Comparison of ENCODE assay signal across 8 cellular contexts in the genomic region with DNA sequence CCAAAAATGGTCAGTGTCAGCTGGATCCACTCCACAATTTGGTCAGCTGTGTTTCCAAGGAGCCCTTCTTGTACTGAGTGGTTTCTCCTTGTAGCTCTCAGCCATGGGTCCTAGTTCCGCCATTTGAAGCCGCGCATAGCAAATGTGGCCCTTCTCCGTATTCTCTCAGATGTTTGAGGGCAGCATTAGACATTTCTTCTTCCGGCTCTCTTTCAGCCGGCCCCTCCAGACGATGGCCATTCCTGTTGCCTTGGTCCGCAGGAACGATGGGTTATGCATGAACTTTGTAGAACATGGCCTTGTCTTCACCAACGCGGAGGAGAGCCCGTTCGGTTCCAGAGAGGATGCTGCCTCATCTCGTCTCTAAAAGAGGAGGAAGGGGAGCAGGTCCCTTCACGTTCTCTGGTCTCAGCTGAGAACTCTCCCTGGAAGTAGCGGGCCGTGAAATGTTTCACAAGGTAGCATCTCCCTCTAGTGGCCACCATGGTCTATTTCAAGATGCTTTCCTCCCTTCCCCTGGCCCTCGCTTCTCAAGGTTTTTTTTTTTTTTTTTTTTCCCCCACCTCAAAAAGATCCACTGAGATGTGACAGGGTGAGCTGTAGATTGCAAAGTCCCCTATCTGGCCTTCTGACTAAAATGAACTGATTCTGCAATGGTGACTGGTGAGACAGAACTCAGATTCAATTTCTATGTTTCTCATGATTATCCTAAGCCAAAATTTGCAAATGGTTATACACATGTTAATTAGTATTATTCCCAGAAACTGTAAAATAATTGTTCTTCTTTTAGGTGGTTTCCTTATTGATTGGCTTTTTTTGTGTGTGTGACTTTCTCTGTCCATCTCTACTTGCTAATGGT. TPM values are rescaled to one million over a fixed set of nuclear protein-coding genes. Genes with fewer than 3 reads are reported as not detected.
DNase-seq lines count a peak whose midpoint lies in the region; ATAC-seq, FAIRE-seq and TF ChIP-seq lines count a peak whose summit lies in the region.

No MANE protein-coding gene starts in this region.

- no peak overlapping the region for H3K27ac ChIP-seq in suprapubic skin

- peak overlapping the region; percentile 52 for H3K4me3 ChIP-seq in suprapubic skin

- no peaks in the 10 kb centered on the region for H3K9me3 ChIP-seq in suprapubic skin

- peaks cover 7% of the 10 kb centered on the region for H3K4me1 ChIP-seq in suprapubic skin

- H3K27me3 ChIP-seq in suprapubic skin, result no peaks in the 10 kb centered on the region

- FAIRE-seq in frontal cortex (lab: Jason Lieb, UNC), result no peak

- peak; percentile 91 for ATAC-seq in GM21723 (IDR thresholded peaks at IDR 0.05; ENCODE audit: unreplicated experiment)

- DNase-seq in DMS 273 (lab: John Stamatoyannopoulos, UW; ENCODE audit: unreplicated experiment) (peak; percentile 85), LoVo (ENCODE audit: low spot score) (peak; percentile 81), SIG-M5 (lab: John Stamatoyannopoulos, UW) (peak; percentile 13), frontal cortex (ENCODE audit: low spot score in 2 of 2) (peak; percentile 64 to 77), non-pigmented ciliary epithelial cell (ENCODE audit: low read depth) (peak; percentile 59), suprapubic skin (ENCODE audit: low spot score in 2 of 2) (peak; percentile 80 to 84)
- peak; percentile 45 for DNase-seq in activated gamma-delta T cell treated with anti-CD3 and anti-CD28 coated beads, Interleukin-2, amount 50 U/mL, for 16 hours (ENCODE audit: low read depth)

- no peaks in the 10 kb centered on the region for H3K36me3 ChIP-seq in suprapubic skin

- whole genome bisulfite sequencing in suprapubic skin, result 2% methylated on average over 18 of the region's 18 CpGs

- no peak for TF ChIP-seq EP300 in suprapubic skin (IDR thresholded peaks at IDR 0.05)

- TF ChIP-seq CTCF in suprapubic skin (IDR thresholded peaks at IDR 0.05), result peak; percentile 54 to 69

- TF ChIP-seq POLR2A in suprapubic skin (IDR thresholded peaks at IDR 0.05), result no peak

RNA-seq across cellular contexts. Expression of gene PLET1, which starts 19.8 kb away (rescaled TPM):
- total RNA-seq in frontal cortex (not detected), suprapubic skin (not detected)

RNA-seq across cellular contexts. Expression of gene PTS, which starts 54.3 kb away (rescaled TPM):
- total RNA-seq in frontal cortex (35.9 TPM), suprapubic skin (10 to 100 TPM; 22.1 to 39.2 (median 32.5) TPM)

Comparison
In these comparisons a context has a peak if more than half of its experiments do, and no peak if none do; other contexts are left out.
1. DNase-seq: peak in every context shown above with its lines; median percentile 85 in DMS 273; 82 in suprapubic skin; 81 in LoVo; 70 in frontal cortex; 59 in non-pigmented ciliary epithelial cell; 45 in activated gamma-delta T cell treated with anti-CD3 and anti-CD28 coated beads, Interleukin-2, amount 50 U/mL, for 16 hours; 13 in SIG-M5.